Comparison of ENCODE assay signal across 8 cellular contexts in genomic region chr11:65576867-65577755, GRCh38. TPM values are rescaled to one million over a fixed set of nuclear protein-coding genes. Genes with fewer than 3 reads are reported as not detected.
DNase-seq lines count a peak whose midpoint lies in the region; ATAC-seq and TF ChIP-seq lines count a peak whose summit lies in the region.

No MANE protein-coding gene starts in this region.

- H4K20me1 ChIP-seq in DOHH2 (ENCODE audit: control insufficient read depth, insufficient read depth, low read depth, low read length), result no peaks in the 10 kb centered on the region

- 22 to 42% (median 33%) methylated on average over 12 to 18 of the region's 18 CpGs for WGBS in heart left ventricle, 4 donors

- peak overlapping the region; percentile 86 for H3K4me3 ChIP-seq in DOHH2 (ENCODE audit: low read length)
- peak overlapping the region; percentile 64 for H3K4me3 ChIP-seq in MG63
- H3K4me3 ChIP-seq in heart left ventricle, result peak overlapping the region; percentile 28 to 96 (median 79)

- no peaks in the 10 kb centered on the region for H3K9me2 ChIP-seq in DOHH2 (replicated peaks; ENCODE audit: control insufficient read depth, low read length)

- H3K36me3 ChIP-seq in DOHH2 (ENCODE audit: control insufficient read depth, low read length) (peaks cover 13% of the 10 kb centered on the region), MG63 (peaks cover 50% of the 10 kb centered on the region), heart left ventricle (peaks cover 0 to 42% (median 30%) of the 10 kb centered on the region in 9 donors)

- peaks cover 24% of the 10 kb centered on the region for H3K79me2 ChIP-seq in DOHH2 (ENCODE audit: control insufficient read depth, low read length)

- peaks cover 36% of the 10 kb centered on the region for H3K36me3 Mint-ChIP-seq in activated naive CD4-positive, alpha-beta T cell treated with anti-CD3 and anti-CD28 coated beads, Interleukin-2, amount 10 ng/mL, durations not matched to agents 7 days and 5 days

- no peak for TF ChIP-seq CTCF in DOHH2 (IDR thresholded peaks at IDR 0.05; ENCODE audit: low read depth, low read length, poor library complexity, severe bottlenecking)
- TF ChIP-seq CTCF in heart left ventricle (IDR thresholded peaks at IDR 0.05), result no peak

- peak in 1 of 2 donors; percentile 46 for TF ChIP-seq POLR2A in heart left ventricle (IDR thresholded peaks at IDR 0.05)

- peaks cover 4% of the 10 kb centered on the region for H3K27me3 Mint-ChIP-seq in activated naive CD4-positive, alpha-beta T cell treated with anti-CD3 and anti-CD28 coated beads, Interleukin-2, amount 10 ng/mL, durations not matched to agents 7 days and 5 days

- DNase-seq in MG63 (peak; percentile 97), heart left ventricle (peak; percentile 76 to 88 (median 82)), sciatic nerve (ENCODE audit: low spot score) (peak; percentile 77), D341Med (ENCODE audit: low spot score) (no peak)
- no peak for DNase-seq in activated naive CD4-positive, alpha-beta T cell treated with anti-CD3 and anti-CD28 coated beads, Interleukin-2, amount 10 ng/mL, durations not matched to agents 7 days and 5 days
- DNase-seq in effector CD4-positive, alpha-beta T cell, result no peak

- H3K27ac ChIP-seq in DOHH2 (ENCODE audit: low read depth, low read length), result no peak overlapping the region
- peak overlapping the region; percentile 89 to 99 (median 96) for H3K27ac ChIP-seq in heart left ventricle

- intact Hi-C loops in heart left ventricle (cut with DNase I), result loop anchor here in 5 of 10 donors (2.0 to 5.0 kb wide), 4 partner anchors 14 to 35 kb away; partner anchors contain the start of gene MAP3K11 (in 3 of the 5)
- intact Hi-C loops in sciatic nerve (cut with DNase I), result no loop called here

- H3K4me1 ChIP-seq in DOHH2 (ENCODE audit: control insufficient read depth, low read length), result peaks cover 44% of the 10 kb centered on the region
- peaks cover 9 to 63% (median 49%) of the 10 kb centered on the region in 12 donors for H3K4me1 ChIP-seq in heart left ventricle

- H3K4me3 Mint-ChIP-seq in activated naive CD4-positive, alpha-beta T cell treated with anti-CD3 and anti-CD28 coated beads, Interleukin-2, amount 10 ng/mL, durations not matched to agents 7 days and 5 days, result peak overlapping the region; percentile 83

- no peaks in the 10 kb centered on the region for H3K9me3 Mint-ChIP-seq in activated naive CD4-positive, alpha-beta T cell treated with anti-CD3 and anti-CD28 coated beads, Interleukin-2, amount 10 ng/mL, durations not matched to agents 7 days and 5 days

- H3K27ac Mint-ChIP-seq in activated naive CD4-positive, alpha-beta T cell treated with anti-CD3 and anti-CD28 coated beads, Interleukin-2, amount 10 ng/mL, durations not matched to agents 7 days and 5 days, result peak overlapping the region; percentile 85

- H3K4me1 Mint-ChIP-seq in activated naive CD4-positive, alpha-beta T cell treated with anti-CD3 and anti-CD28 coated beads, Interleukin-2, amount 10 ng/mL, durations not matched to agents 7 days and 5 days, result peaks cover 48% of the 10 kb centered on the region

- no peaks in the 10 kb centered on the region for H3K9me3 ChIP-seq in DOHH2 (ENCODE audit: control insufficient read depth, insufficient read depth, low read length)
- no peaks in the 10 kb centered on the region for H3K9me3 ChIP-seq in MG63
- no peaks in the 10 kb centered on the region for H3K9me3 ChIP-seq in heart left ventricle

- CTCF ChIA-PET in activated naive CD4-positive, alpha-beta T cell treated with anti-CD3 and anti-CD28 coated beads, Interleukin-2, amount 10 ng/mL, durations not matched to agents 7 days and 5 days (lab: Charles Lee), result interaction anchor here (1.8 to 4.5 kb wide), 4 partner anchors 11 to 37 kb away, joined by 4 to 60 read pairs (median 25); partner anchors contain the start of gene KCNK7

- peak overlapping the region; percentile 87 for H3K4me2 ChIP-seq in DOHH2 (ENCODE audit: low read length)

- H3K27me3 ChIP-seq in DOHH2 (ENCODE audit: control insufficient read depth, low read length) (no peaks in the 10 kb centered on the region), MG63 (no peaks in the 10 kb centered on the region), heart left ventricle (no peaks in the 10 kb centered on the region)

- H3F3A ChIP-seq in DOHH2 (ENCODE audit: control insufficient read depth, insufficient read depth), result peaks cover 15% of the 10 kb centered on the region

- ATAC-seq in heart left ventricle (peak; percentile 23 to 63 (median 48)), sciatic nerve (peak; percentile 30), GM21619 (IDR thresholded peaks at IDR 0.05; ENCODE audit: unreplicated experiment) (no peak)

RNA-seq across cellular contexts. Expression of gene EHBP1L1, which starts 1.3 kb away (rescaled TPM):
- 30.8 and 65.1 TPM in 2 replicates for total RNA-seq in MG63 (2014; rRNA removed; shearing (Covaris generic); ENCODE audit: low replicate concordance)
- total RNA-seq in heart left ventricle (100 to 1,000 TPM in 3 of 9 donors, 10 to 100 TPM in 6; 37.4 to 144 (median 80.9) TPM), sciatic nerve (149 TPM)
- 10 to 100 TPM; 52.3 to 71.4 TPM for polyA plus RNA-seq in heart left ventricle

RNA-seq across cellular contexts. Expression of gene FAM89B, which starts 4.8 kb away (rescaled TPM):
- 45.5 and 66.6 TPM in 2 replicates for total RNA-seq in MG63 (2014; rRNA removed; shearing (Covaris generic); ENCODE audit: low replicate concordance)
- total RNA-seq in heart left ventricle (10 to 100 TPM; 25.8 to 87.9 (median 38.4) TPM), sciatic nerve (44.1 TPM)
- 10 to 100 TPM; 46.6 to 50.0 TPM for polyA plus RNA-seq in heart left ventricle

RNA-seq across cellular contexts. Expression of gene ZNRD2, which starts 6.8 kb away (rescaled TPM):
- 51.1 and 90.7 TPM in 2 replicates for total RNA-seq in MG63 (2014; rRNA removed; shearing (Covaris generic); ENCODE audit: low replicate concordance)
- total RNA-seq in heart left ventricle (10 to 100 TPM; 23.2 to 63.6 (median 33.9) TPM), sciatic nerve (23.7 TPM)
- polyA plus RNA-seq in heart left ventricle, result 100 to 1,000 TPM in 1 of 2 donors, 10 to 100 TPM in 1; 49.7 to 101 TPM

RNA-seq across cellular contexts. Expression of gene KCNK7, which starts 18.5 kb away (rescaled TPM):
- total RNA-seq in MG63 (2014; rRNA removed; shearing (Covaris generic); ENCODE audit: low replicate concordance), result not detected in 2 replicates
- total RNA-seq in heart left ventricle (under 1 TPM in 7 of 9 donors, not detected in 2; 0.18 to 0.75 (median 0.41) TPM), sciatic nerve (1.5 TPM)
- 1 to 10 TPM in 1 of 2 donors, under 1 TPM in 1; 0.42 to 1.6 TPM for polyA plus RNA-seq in heart left ventricle

RNA-seq across cellular contexts. Expression of gene LTBP3, which starts 19.0 kb away (rescaled TPM):
- 109 and 124 TPM in 2 replicates for total RNA-seq in MG63 (2014; rRNA removed; shearing (Covaris generic); ENCODE audit: low replicate concordance)
- total RNA-seq in heart left ventricle (100 to 1,000 TPM in 1 of 9 donors, 10 to 100 TPM in 8; 51.4 to 125 (median 88.9) TPM), sciatic nerve (306 TPM)
- 10 to 100 TPM; 26.3 to 36.3 TPM for polyA plus RNA-seq in heart left ventricle

Comparison
In these comparisons a context has a peak if more than half of its experiments do, and no peak if none do; other contexts are left out.
1. DNase-seq: peak in MG63 (single experiment), heart left ventricle (5 of 5) and sciatic nerve (single experiment); none in activated naive CD4-positive, alpha-beta T cell treated with anti-CD3 and anti-CD28 coated beads, Interleukin-2, amount 10 ng/mL, durations not matched to agents 7 days and 5 days (single experiment), effector CD4-positive, alpha-beta T cell (single experiment) and D341Med (single experiment).
2. Peak in every context shown above with its lines, with median percentiles within 50 percentile points of each other: H3K4me3 ChIP-seq.